In the genomic region with DNA sequence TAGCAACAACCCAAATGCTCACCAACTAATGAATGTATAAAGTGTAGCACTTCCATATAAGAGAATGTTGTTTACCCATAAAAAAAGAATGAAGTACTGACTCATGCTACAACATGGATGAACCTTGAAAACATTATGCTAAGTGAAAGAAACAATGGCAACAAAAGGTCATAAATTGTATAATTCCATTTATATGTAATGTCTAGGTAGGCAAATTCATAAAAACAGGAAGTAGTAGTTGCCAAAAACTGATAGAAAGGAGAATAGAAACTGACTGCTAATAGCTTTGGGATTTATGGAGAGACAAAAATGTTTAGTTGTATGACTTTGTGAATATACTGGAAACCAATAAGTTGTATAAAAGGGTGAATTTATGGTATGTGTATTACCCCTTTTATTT, we compare ENCODE assay signal across 12 cellular contexts. TPM values are rescaled to one million over a fixed set of nuclear protein-coding genes. Genes with fewer than 3 reads are reported as not detected.
DNase-seq lines count a peak whose midpoint lies in the region; FAIRE-seq lines count a peak whose summit lies in the region.
"Had no signal": no experiment of that assay in that cellular context is flagged by ENCODE, and none has a peak within 500 bp of the region (broad histone marks: within the 10 kb centered on the region; RNA-seq: fewer than 3 reads in every experiment).

No MANE protein-coding gene starts in this region.

- H3K27ac Mint-ChIP-seq in immature natural killer cell: peak overlapping the region in 4 of 6 donors; percentile 4 to 58 (median 38)

- peak; percentile 49 for FAIRE-seq in GM19239 (lab: Jason Lieb, UNC)
- FAIRE-seq in urothelium cell line (lab: Jason Lieb, UNC): no peak

- H3K36me3 Mint-ChIP-seq in immature natural killer cell: no peaks in the 10 kb centered on the region

- peaks cover 74 to 94% of the 10 kb centered on the region in 2 donors for H3K4me1 Mint-ChIP-seq in immature natural killer cell

- peaks cover 0 to 3% (median 0%) of the 10 kb centered on the region in 3 donors for H3K27me3 Mint-ChIP-seq in immature natural killer cell (ENCODE audit: low read depth in 3 of 3)
- H3K27me3 Mint-ChIP-seq: CD4-positive, alpha-beta memory T cell had no signal

- peak; percentile 13 to 56 for DNase-seq in AML-193 (lab: John Stamatoyannopoulos, UW)
- DNase-seq in GM19239 (ENCODE audit: insufficient read length, low spot score): no peak
- DNase-seq in RPMI8226: peak; percentile 47
- DNase-seq in immature natural killer cell: no peak
- no peak for DNase-seq in NCI-H2171 (lab: John Stamatoyannopoulos, UW)
- no peak for DNase-seq in NK-92 treated with Interleukin-12 subunit alpha and Interleukin-12 subunit beta, amount 100 ng/mL, for 24 hours (lab: John Stamatoyannopoulos, UW)
- no peak for DNase-seq in urothelium cell line (ENCODE audit: low spot score)
- no peak for DNase-seq in NCI-H524 treated with DMSO at 0.1 percent for 48 hours (lab: John Stamatoyannopoulos, UW)
- DNase-seq: activated CD4-positive, alpha-beta T cell treated with anti-CD3 and anti-CD28 coated beads for 1 hour; CD4-positive, alpha-beta memory T cell; NCI-H510A; SJCRH30 had no signal

- H3K4me3 Mint-ChIP-seq in immature natural killer cell: no peak overlapping the region

- H3K9me3 Mint-ChIP-seq in immature natural killer cell: no peaks in the 10 kb centered on the region
- H3K9me3 Mint-ChIP-seq: CD4-positive, alpha-beta memory T cell had no signal

RNA-seq across cellular contexts. Expression of a gene that starts 21.6 kb away (rescaled TPM):
- 10 to 100 TPM in 2 of 3 donors, 1 to 10 TPM in 1; 7.6 to 44.0 (median 18.6) TPM for polyA plus RNA-seq in immature natural killer cell

Comparison
In these comparisons a context has a peak if more than half of its experiments do, and no peak if none do; other contexts are left out.
1. DNase-seq: peak in AML-193 (2 of 2) and RPMI8226 (single experiment); none in GM19239 (single experiment), immature natural killer cell (0 of 3), NCI-H2171 (single experiment), NK-92 treated with Interleukin-12 subunit alpha and Interleukin-12 subunit beta, amount 100 ng/mL, for 24 hours (single experiment), urothelium cell line (single experiment) and NCI-H524 treated with DMSO at 0.1 percent for 48 hours (single experiment).